In genomic region chr3:196073188-196073838, GRCh38 we compare ENCODE assay signal across 8 cellular contexts. TPM values are rescaled to one million over a fixed set of nuclear protein-coding genes. Genes with fewer than 3 reads are reported as not detected.
A peak's percentile ranks its signal among the peaks of the same experiment; 100 is the strongest.
DNase-seq lines count a peak whose midpoint lies in the region; ATAC-seq and TF ChIP-seq lines count a peak whose summit lies in the region.

No MANE protein-coding gene starts in this region.

- intact Hi-C loops in vagina (cut with DNase I) = loop anchor here (5.0 kb wide), 1 partner anchor 124 kb away; no protein-coding TSS in a partner anchor

- H3K36me3 ChIP-seq in SJSA1 (peaks cover 49% of the 10 kb centered on the region), trophoblast cell (ENCODE audit: control insufficient read depth in 1 of 2, insufficient read depth in 2 of 2, low read length in 2 of 2) (peaks cover 17 to 24% of the 10 kb centered on the region in 2 experiments), vagina (peaks cover 0 to 72% of the 10 kb centered on the region in 2 donors)

- DNase-seq in AG20443 (ENCODE audit: low spot score) = peak; percentile 78
- DNase-seq in M059J (ENCODE audit: low read depth) = peak; percentile 71
- peak; percentile 47 to 50 for DNase-seq in SJSA1 (ENCODE audit: low read depth in 1 of 2, low spot score in 2 of 2)
- DNase-seq in activated naive CD4-positive, alpha-beta T cell treated with Interleukin-2 at 50 U/mL for 16 hours = peak; percentile 71
- DNase-seq in glomerular endothelial cell (ENCODE audit: extremely low read depth, low read depth, low spot score) = peak; percentile 34
- peak; percentile 65 to 87 for DNase-seq in trophoblast cell
- no peak for DNase-seq in vagina (ENCODE audit: extremely low spot score in 2 of 2)

- no peak overlapping the region for H2BK5ac ChIP-seq in trophoblast cell (ENCODE audit: low read depth, low read length, poor library complexity)

- TF ChIP-seq CTCF in vagina (IDR thresholded peaks at IDR 0.05) = peak; percentile 60 to 74 (median 60)

- no peak overlapping the region for H4K8ac ChIP-seq in trophoblast cell (ENCODE audit: low read depth, low read length)

- peak; percentile 65 for ATAC-seq in GM19395 (IDR thresholded peaks at IDR 0.05; ENCODE audit: unreplicated experiment)

- no peak overlapping the region for H3K4me2 ChIP-seq in trophoblast cell (ENCODE audit: low read length)

- H3K18ac ChIP-seq in trophoblast cell (ENCODE audit: low read length) = no peak overlapping the region

- H3K14ac ChIP-seq in trophoblast cell (ENCODE audit: low read length) = no peak overlapping the region

- no peak overlapping the region for H3K9ac ChIP-seq in trophoblast cell (ENCODE audit: low read length)

- H3K4me1 ChIP-seq in SJSA1 (replicated peaks) (no peaks in the 10 kb centered on the region), trophoblast cell (ENCODE audit: control insufficient read depth in 1 of 2, insufficient read depth in 2 of 2, low read length in 2 of 2) (no peaks in the 10 kb centered on the region), vagina (no peaks in the 10 kb centered on the region)

- H3K23ac ChIP-seq in trophoblast cell (ENCODE audit: low read length) = no peak overlapping the region

- H2AK5ac ChIP-seq in trophoblast cell (ENCODE audit: low read length) = no peak overlapping the region

- H3K4me3 ChIP-seq in SJSA1 (no peak overlapping the region), trophoblast cell (ENCODE audit: low read depth, low read length) (no peak overlapping the region), vagina (no peak overlapping the region)

- H2BK120ac ChIP-seq in trophoblast cell (ENCODE audit: insufficient read depth, low read length, poor library complexity) = no peak overlapping the region

- H3K79me2 ChIP-seq in trophoblast cell (ENCODE audit: control insufficient read depth, insufficient read depth, low read length, poor library complexity) = no peaks in the 10 kb centered on the region

- no peak overlapping the region for H3K27ac ChIP-seq in SJSA1
- no peak overlapping the region for H3K27ac ChIP-seq in trophoblast cell (ENCODE audit: low read depth, low read length)
- H3K27ac ChIP-seq in vagina = no peak overlapping the region

- no peak overlapping the region for H2AFZ ChIP-seq in trophoblast cell (ENCODE audit: insufficient read depth, low read length, poor library complexity)

- no peak overlapping the region for H2BK12ac ChIP-seq in trophoblast cell (ENCODE audit: low read length)

- H3K27me3 ChIP-seq in SJSA1 (replicated peaks) (no peaks in the 10 kb centered on the region), trophoblast cell (ENCODE audit: insufficient read depth, low read length) (no peaks in the 10 kb centered on the region), vagina (no peaks in the 10 kb centered on the region)

- no peaks in the 10 kb centered on the region for H3K79me1 ChIP-seq in trophoblast cell (ENCODE audit: low read length)

- no peak overlapping the region for H3K4ac ChIP-seq in trophoblast cell (ENCODE audit: low read depth, low read length)

- H4K12ac ChIP-seq in trophoblast cell (ENCODE audit: low read depth, low read length) = no peak overlapping the region

- no peak overlapping the region for H4K91ac ChIP-seq in trophoblast cell (ENCODE audit: low read depth, low read length)

- no peaks in the 10 kb centered on the region for H3K9me3 ChIP-seq in SJSA1 (replicated peaks)
- H3K9me3 ChIP-seq in trophoblast cell (ENCODE audit: insufficient read depth, low read depth, low read length) = no peaks in the 10 kb centered on the region
- H3K9me3 ChIP-seq in vagina = no peaks in the 10 kb centered on the region

- TF ChIP-seq POLR2A in vagina (IDR thresholded peaks at IDR 0.05) = no peak

- no CpG with 5 or more reads among the region's 7 CpGs for WGBS in trophoblast cell (ENCODE audit: extremely low coverage, insufficient coverage, insufficient read length)

RNA-seq across cellular contexts. Expression of gene TFRC, which starts 8.6 kb away (rescaled TPM):
- 57.6 and 89.3 TPM in 2 replicates for total RNA-seq in M059J (2014; rRNA removed; shearing (Covaris generic))
- total RNA-seq in SJSA1 (2014; rRNA removed; shearing (Covaris generic)) = 77.3 and 92.3 TPM in 2 replicates
- 66.3 and 117 TPM in 2 replicates for total RNA-seq in glomerular endothelial cell
- 57.9 and 61.0 TPM in 2 replicates for polyA plus RNA-seq in trophoblast cell (2013)
- 61.6 TPM for total RNA-seq in vagina

Comparison
In these comparisons a context has a peak if more than half of its experiments do, and no peak if none do; other contexts are left out.
1. DNase-seq: peak in AG20443 (single experiment), M059J (single experiment), SJSA1 (2 of 2), activated naive CD4-positive, alpha-beta T cell treated with Interleukin-2 at 50 U/mL for 16 hours (single experiment), glomerular endothelial cell (single experiment) and trophoblast cell (2 of 2); none in vagina (0 of 2).